Comparison of ENCODE assay signal across 20 cellular contexts in the genomic region with DNA sequence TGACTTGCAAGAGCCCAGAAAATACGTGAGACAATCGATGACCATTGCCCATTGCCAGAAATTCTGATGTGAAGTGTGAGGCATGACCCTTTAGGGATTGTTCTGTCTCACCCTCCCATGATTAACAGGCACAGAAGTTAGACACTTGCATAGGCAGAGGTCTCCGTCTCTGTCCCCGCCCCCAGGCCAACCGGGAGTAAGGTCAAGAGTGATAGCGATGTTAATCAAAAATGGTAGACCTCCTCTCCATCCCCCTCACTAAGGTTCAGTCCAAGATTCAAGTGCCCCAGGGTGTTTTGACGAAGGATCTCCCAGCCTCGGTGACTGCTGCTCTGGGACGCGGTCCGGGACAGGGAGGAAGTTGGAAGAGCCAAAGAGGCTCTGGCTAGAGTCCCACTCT. TPM values are rescaled to one million over a fixed set of nuclear protein-coding genes. Genes with fewer than 3 reads are reported as not detected.
A peak's percentile ranks its signal among the peaks of the same experiment; 100 is the strongest.
DNase-seq lines count a peak whose midpoint lies in the region; ATAC-seq, FAIRE-seq and TF ChIP-seq lines count a peak whose summit lies in the region.
"Had no signal": no experiment of that assay in that cellular context is flagged by ENCODE, and none has a peak within 500 bp of the region (broad histone marks: within the 10 kb centered on the region; RNA-seq: fewer than 3 reads in every experiment).

No MANE protein-coding gene starts in this region.

- H3K9ac ChIP-seq in HepG2 (ENCODE audit: insufficient read depth, low read depth, low read length): no peak overlapping the region

- no peaks in the 10 kb centered on the region for H3K79me2 ChIP-seq in HepG2 (ENCODE audit: insufficient read depth, low read length)

- TF ChIP-seq CTCF in Calu3 (IDR thresholded peaks at IDR 0.05; ENCODE audit: unreplicated experiment) (no peak), coronary artery (IDR thresholded peaks at IDR 0.05) (no peak), vagina (IDR thresholded peaks at IDR 0.05) (no peak), HepG2 (CRISPR knock-in tag; IDR thresholded peaks at IDR 0.05) (no peak)

- no peaks in the 10 kb centered on the region for H3K27me3 Mint-ChIP-seq in Calu3 (ENCODE audit: unreplicated experiment)

- DNase-seq in Calu3 (no peak), coronary artery (ENCODE audit: low spot score) (peak; percentile 40), islet precursor cell (peak; percentile 22), vagina (ENCODE audit: extremely low spot score in 2 of 2) (peak; percentile 47 to 55), HepG2 (ENCODE audit: low spot score) (no peak), OCI-M2 (lab: John Stamatoyannopoulos, UW; ENCODE audit: unreplicated experiment) (no peak)
- DNase-seq: ACHN; CD4-positive, alpha-beta memory T cell; DMS 273 treated with DMSO at 0.1 percent for 48 hours; DMS53; GOT3; H7; HFFc6; KG1 had no signal

- H2AFZ ChIP-seq in HepG2 (ENCODE audit: low read length): no peak overlapping the region

- H3K4me1 Mint-ChIP-seq in Calu3 (ENCODE audit: low read depth, unreplicated experiment): peaks cover 43% of the 10 kb centered on the region

- WGBS in HepG2 (ENCODE audit: low lambda C conversion rate): 53% methylated on average over 7 of the region's 11 CpGs

- peaks cover 6% of the 10 kb centered on the region for H3K36me3 Mint-ChIP-seq in Calu3 (ENCODE audit: insufficient read depth, unreplicated experiment)
- H3K36me3 Mint-ChIP-seq: CD4-positive, alpha-beta memory T cell had no signal

- H3K4me1 ChIP-seq in vagina: no peaks in the 10 kb centered on the region
- no peaks in the 10 kb centered on the region for H3K4me1 ChIP-seq in HepG2 (ENCODE audit: insufficient read depth, low read length)

- POLR2A ChIA-PET in HepG2 (lab: Yijun Ruan, JAX): no interaction called here

- ATAC-seq in HepG2 (no peak), HG03342 (IDR thresholded peaks at IDR 0.05; ENCODE audit: unreplicated experiment) (no peak)
- ATAC-seq: HCT116 had no signal

- H3K9me3 ChIP-seq in vagina: no peaks in the 10 kb centered on the region
- H3K9me3 ChIP-seq in HepG2 (ENCODE audit: low read length): peaks cover 7% of the 10 kb centered on the region

- no peak for FAIRE-seq in HepG2 (lab: Jason Lieb, UNC)
- FAIRE-seq: A204.1, G401.6, GM12891 had no signal

- TF ChIP-seq POLR2A in vagina (IDR thresholded peaks at IDR 0.05): no peak
- no peak for TF ChIP-seq POLR2A in HepG2 (IDR thresholded peaks at IDR 0.05; ENCODE audit: insufficient read depth in 1 of 2, low read depth in 2 of 2, low read length in 2 of 2)

- no peak overlapping the region for H3K4me2 ChIP-seq in HepG2 (ENCODE audit: low read depth, low read length)

- no TSS peak for BruUV-seq in Calu3 (replicated peaks; lab: Mats Ljungman, UMichigan)
- BruUV-seq in HepG2 (replicated peaks; lab: Mats Ljungman, UMichigan): no TSS peak

- in situ Hi-C loops in HepG2 (cut with HindIII; ENCODE audit: extremely low pct_ligation_motif_present, low pct_unique_long_range_greater_than_20kb): no loop called here

- H3K27me3 ChIP-seq in vagina (no peaks in the 10 kb centered on the region), HepG2 (ENCODE audit: control insufficient read depth in 1 of 2, insufficient read depth in 2 of 2, low read length in 2 of 2) (0 out of 5 replicates have a peak, but pooled peaks cover 0 to 1% of the 10 kb centered on the region in 2 experiments)

- CTCF ChIA-PET in Calu3 (lab: Charles Lee): no interaction called here
- CTCF ChIA-PET in HepG2 (lab: Yijun Ruan, JAX; ENCODE audit: low intra/inter-chr PET ratio, low total read pairs): no interaction called here

- TF ChIP-seq EP300 in HepG2 (IDR thresholded peaks at IDR 0.05; ENCODE audit: low read depth in 2 of 2, low read length in 2 of 2) (no peak), HepG2 (CRISPR knock-in tag; IDR thresholded peaks at IDR 0.05; ENCODE audit: borderline replicate concordance) (no peak)

- H3K4me3 Mint-ChIP-seq in Calu3 (ENCODE audit: low read depth, unreplicated experiment): peak overlapping the region; percentile 17
- H3K4me3 Mint-ChIP-seq: CD4-positive, alpha-beta memory T cell; HFFc6 had no signal

- no peaks in the 10 kb centered on the region for H3K9me3 Mint-ChIP-seq in Calu3 (ENCODE audit: low read depth, unreplicated experiment)

- TF ChIP-seq RAD21 in HepG2 (CRISPR knock-in tag; IDR thresholded peaks at IDR 0.05): no peak

- H3K27ac ChIP-seq in coronary artery (no peak overlapping the region), vagina (no peak overlapping the region), HepG2 (ENCODE audit: extremely low read length, insufficient read depth, low read length) (no peak overlapping the region)

- H3K27ac Mint-ChIP-seq in Calu3 (ENCODE audit: unreplicated experiment): peak overlapping the region; percentile 58
- H3K27ac Mint-ChIP-seq: CD4-positive, alpha-beta memory T cell; HFFc6 had no signal

- intact Hi-C loops in Calu3 (cut with micrococcal nuclease; ENCODE audit: unreplicated experiment): no loop called here
- intact Hi-C loops in vagina (cut with DNase I): no loop called here
- intact Hi-C loops in HepG2 (cut with micrococcal nuclease; ENCODE audit: unreplicated experiment): no loop called here

- no peaks in the 10 kb centered on the region for H4K20me1 ChIP-seq in HepG2 (ENCODE audit: insufficient read depth, low read length)

- H3K36me3 ChIP-seq in vagina (no peaks in the 10 kb centered on the region), HepG2 (replicated peaks in 1 of 2; ENCODE audit: control insufficient read depth in 1 of 2, insufficient read depth in 2 of 2, low read length in 2 of 2) (no peaks in the 10 kb centered on the region)

- H3K4me3 ChIP-seq in coronary artery (no peak overlapping the region), vagina (no peak overlapping the region), HepG2 (replicated peaks in 1 of 3; ENCODE audit: insufficient read depth in 1 of 3, low read depth in 2 of 3, low read length in 3 of 3) (no peak overlapping the region)

RNA-seq across cellular contexts. Expression of gene TRPV6, which starts 22.7 kb away (rescaled TPM):
- total RNA-seq in Calu3 (2022) (1.7 TPM in 2 replicates), vagina (7.9 TPM), HepG2 (2016; rRNA removed; fragmentation: Illumina TruSeq; extraction: Trizol) (not detected in 2 replicates)
- not detected in 2 replicates for total RNA-seq in HepG2 (2016; cell fraction: cytosol; rRNA removed; fragmentation: Illumina TruSeq; extraction: Trizol; ENCODE audit: low read depth)
- not detected in 2 replicates for total RNA-seq in HepG2 (2016; cell fraction: insoluble cytoplasmic fraction; rRNA removed; fragmentation: Illumina TruSeq; extraction: Trizol)
- total RNA-seq in HepG2 (2016; cell fraction: membrane; rRNA removed; fragmentation: Illumina TruSeq; extraction: Trizol): not detected in 2 replicates
- not detected in 2 replicates for total RNA-seq in HepG2 (2016; cell fraction: nucleus; rRNA removed; fragmentation: Illumina TruSeq; extraction: Trizol)
- not detected in 2 replicates for polyA plus RNA-seq in HepG2 (2011; rRNA removed)
- not detected in 2 replicates for polyA plus RNA-seq in HepG2 (2011; cell fraction: cytosol; rRNA removed)
- 0.05 TPM in 1 of 2 replicates, not detected in the other for polyA plus RNA-seq in HepG2 (2011; cell fraction: nucleus; rRNA removed)
- polyA plus RNA-seq in HepG2 (2012): not detected in 2 replicates
- polyA plus RNA-seq in HepG2 (2016; cell fraction: cytosol; fragmentation: Illumina TruSeq; extraction: Trizol; ENCODE audit: low read depth): not detected in 2 replicates
- polyA plus RNA-seq in HepG2 (2016; cell fraction: insoluble cytoplasmic fraction; fragmentation: Illumina TruSeq; extraction: Trizol; ENCODE audit: low read depth): not detected in 2 replicates
- not detected in 2 replicates for polyA plus RNA-seq in HepG2 (2016; cell fraction: membrane; fragmentation: Illumina TruSeq; extraction: Trizol; ENCODE audit: low read depth)
- polyA plus RNA-seq in HepG2 (2016; cell fraction: nucleus; fragmentation: Illumina TruSeq; extraction: Trizol; ENCODE audit: insufficient read depth, low read depth): not detected in 2 replicates
- not detected in 2 replicates for polyA minus RNA-seq in HepG2 (2011; rRNA and poly(A)+ RNA removed; ENCODE audit: low replicate concordance)
- not detected in 2 replicates for polyA minus RNA-seq in HepG2 (2011; cell fraction: cytosol; rRNA and poly(A)+ RNA removed)
- under 0.01 TPM in 1 of 2 replicates, not detected in the other for polyA minus RNA-seq in HepG2 (2011; cell fraction: nucleus; rRNA and poly(A)+ RNA removed)
- total RNA-seq: CD4-positive, alpha-beta memory T cell; HFFc6 had no signal
- polyA plus RNA-seq: BJ had no signal

RNA-seq across cellular contexts. Expression of gene TRPV5, which starts 25.3 kb away (rescaled TPM):
- total RNA-seq in Calu3 (2022) (not detected in 2 replicates), vagina (not detected), HepG2 (2016; rRNA removed; fragmentation: Illumina TruSeq; extraction: Trizol) (not detected in 2 replicates)
- total RNA-seq in HepG2 (2016; cell fraction: cytosol; rRNA removed; fragmentation: Illumina TruSeq; extraction: Trizol; ENCODE audit: low read depth): not detected in 2 replicates
- not detected in 2 replicates for total RNA-seq in HepG2 (2016; cell fraction: insoluble cytoplasmic fraction; rRNA removed; fragmentation: Illumina TruSeq; extraction: Trizol)
- not detected in 2 replicates for total RNA-seq in HepG2 (2016; cell fraction: membrane; rRNA removed; fragmentation: Illumina TruSeq; extraction: Trizol)
- total RNA-seq in HepG2 (2016; cell fraction: nucleus; rRNA removed; fragmentation: Illumina TruSeq; extraction: Trizol): not detected in 2 replicates
- polyA plus RNA-seq in HepG2 (2011; rRNA removed): not detected in 2 replicates
- polyA plus RNA-seq in HepG2 (2011; cell fraction: cytosol; rRNA removed): not detected in 2 replicates
- 0.03 and 0.05 TPM in 2 replicates for polyA plus RNA-seq in HepG2 (2011; cell fraction: nucleus; rRNA removed)
- not detected in 2 replicates for polyA plus RNA-seq in HepG2 (2012)
- polyA plus RNA-seq in HepG2 (2016; cell fraction: cytosol; fragmentation: Illumina TruSeq; extraction: Trizol; ENCODE audit: low read depth): not detected in 2 replicates
- not detected in 2 replicates for polyA plus RNA-seq in HepG2 (2016; cell fraction: insoluble cytoplasmic fraction; fragmentation: Illumina TruSeq; extraction: Trizol; ENCODE audit: low read depth)
- not detected in 2 replicates for polyA plus RNA-seq in HepG2 (2016; cell fraction: membrane; fragmentation: Illumina TruSeq; extraction: Trizol; ENCODE audit: low read depth)
- not detected in 2 replicates for polyA plus RNA-seq in HepG2 (2016; cell fraction: nucleus; fragmentation: Illumina TruSeq; extraction: Trizol; ENCODE audit: insufficient read depth, low read depth)
- not detected in 2 replicates for polyA minus RNA-seq in HepG2 (2011; rRNA and poly(A)+ RNA removed; ENCODE audit: low replicate concordance)
- polyA minus RNA-seq in HepG2 (2011; cell fraction: cytosol; rRNA and poly(A)+ RNA removed): not detected in 2 replicates
- polyA minus RNA-seq in HepG2 (2011; cell fraction: nucleus; rRNA and poly(A)+ RNA removed): not detected in 2 replicates
- total RNA-seq: CD4-positive, alpha-beta memory T cell; H7; HFFc6 had no signal
- polyA plus RNA-seq: BJ; CD4-positive, alpha-beta memory T cell had no signal

RNA-seq across cellular contexts. Expression of gene LLCFC1, which starts 31.0 kb away (rescaled TPM):
- total RNA-seq in Calu3 (2022) (not detected in 2 replicates), vagina (not detected), HepG2 (2016; rRNA removed; fragmentation: Illumina TruSeq; extraction: Trizol) (not detected in 2 replicates)
- not detected in 2 replicates for total RNA-seq in HepG2 (2016; cell fraction: cytosol; rRNA removed; fragmentation: Illumina TruSeq; extraction: Trizol; ENCODE audit: low read depth)
- total RNA-seq in HepG2 (2016; cell fraction: insoluble cytoplasmic fraction; rRNA removed; fragmentation: Illumina TruSeq; extraction: Trizol): not detected in 2 replicates
- not detected in 2 replicates for total RNA-seq in HepG2 (2016; cell fraction: membrane; rRNA removed; fragmentation: Illumina TruSeq; extraction: Trizol)
- total RNA-seq in HepG2 (2016; cell fraction: nucleus; rRNA removed; fragmentation: Illumina TruSeq; extraction: Trizol): not detected in 2 replicates
- polyA plus RNA-seq in HepG2 (2011; rRNA removed): not detected in 2 replicates
- polyA plus RNA-seq in HepG2 (2011; cell fraction: cytosol; rRNA removed): not detected in 2 replicates
- polyA plus RNA-seq in HepG2 (2011; cell fraction: nucleus; rRNA removed): not detected in 2 replicates
- not detected in 2 replicates for polyA plus RNA-seq in HepG2 (2012)
- polyA plus RNA-seq in HepG2 (2016; cell fraction: cytosol; fragmentation: Illumina TruSeq; extraction: Trizol; ENCODE audit: low read depth): not detected in 2 replicates
- polyA plus RNA-seq in HepG2 (2016; cell fraction: insoluble cytoplasmic fraction; fragmentation: Illumina TruSeq; extraction: Trizol; ENCODE audit: low read depth): not detected in 2 replicates
- not detected in 2 replicates for polyA plus RNA-seq in HepG2 (2016; cell fraction: membrane; fragmentation: Illumina TruSeq; extraction: Trizol; ENCODE audit: low read depth)
- polyA plus RNA-seq in HepG2 (2016; cell fraction: nucleus; fragmentation: Illumina TruSeq; extraction: Trizol; ENCODE audit: insufficient read depth, low read depth): not detected in 2 replicates
- polyA minus RNA-seq in HepG2 (2011; rRNA and poly(A)+ RNA removed; ENCODE audit: low replicate concordance): not detected in 2 replicates
- not detected in 2 replicates for polyA minus RNA-seq in HepG2 (2011; cell fraction: cytosol; rRNA and poly(A)+ RNA removed)
- not detected in 2 replicates for polyA minus RNA-seq in HepG2 (2011; cell fraction: nucleus; rRNA and poly(A)+ RNA removed)
- total RNA-seq: CD4-positive, alpha-beta memory T cell; H7; HFFc6 had no signal
- polyA plus RNA-seq: BJ; CD4-positive, alpha-beta memory T cell had no signal

RNA-seq across cellular contexts. Expression of gene EPHB6, which starts 53.4 kb away (rescaled TPM):
- total RNA-seq in Calu3 (2022) (3.0 and 3.1 TPM in 2 replicates), vagina (68.3 TPM), HepG2 (2016; rRNA removed; fragmentation: Illumina TruSeq; extraction: Trizol) (not detected in 2 replicates)
- total RNA-seq in HepG2 (2016; cell fraction: cytosol; rRNA removed; fragmentation: Illumina TruSeq; extraction: Trizol; ENCODE audit: low read depth): not detected in 2 replicates
- 0.11 TPM in 1 of 2 replicates, not detected in the other for total RNA-seq in HepG2 (2016; cell fraction: insoluble cytoplasmic fraction; rRNA removed; fragmentation: Illumina TruSeq; extraction: Trizol)
- total RNA-seq in HepG2 (2016; cell fraction: membrane; rRNA removed; fragmentation: Illumina TruSeq; extraction: Trizol): not detected in 2 replicates
- total RNA-seq in HepG2 (2016; cell fraction: nucleus; rRNA removed; fragmentation: Illumina TruSeq; extraction: Trizol): not detected in 2 replicates
- not detected in 2 replicates for polyA plus RNA-seq in HepG2 (2011; rRNA removed)
- polyA plus RNA-seq in HepG2 (2011; cell fraction: cytosol; rRNA removed): 0.01 TPM in 1 of 2 replicates, not detected in the other
- 0.14 TPM in 1 of 2 replicates, not detected in the other for polyA plus RNA-seq in HepG2 (2011; cell fraction: nucleus; rRNA removed)
- not detected in 2 replicates for polyA plus RNA-seq in HepG2 (2012)
- not detected in 2 replicates for polyA plus RNA-seq in HepG2 (2016; cell fraction: cytosol; fragmentation: Illumina TruSeq; extraction: Trizol; ENCODE audit: low read depth)
- not detected in 2 replicates for polyA plus RNA-seq in HepG2 (2016; cell fraction: insoluble cytoplasmic fraction; fragmentation: Illumina TruSeq; extraction: Trizol; ENCODE audit: low read depth)
- polyA plus RNA-seq in HepG2 (2016; cell fraction: membrane; fragmentation: Illumina TruSeq; extraction: Trizol; ENCODE audit: low read depth): not detected in 2 replicates
- not detected in 2 replicates for polyA plus RNA-seq in HepG2 (2016; cell fraction: nucleus; fragmentation: Illumina TruSeq; extraction: Trizol; ENCODE audit: insufficient read depth, low read depth)
- 0.06 and 0.40 TPM in 2 replicates for polyA minus RNA-seq in HepG2 (2011; rRNA and poly(A)+ RNA removed; ENCODE audit: low replicate concordance)
- polyA minus RNA-seq in HepG2 (2011; cell fraction: cytosol; rRNA and poly(A)+ RNA removed): not detected in 2 replicates
- polyA minus RNA-seq in HepG2 (2011; cell fraction: nucleus; rRNA and poly(A)+ RNA removed): not detected in 2 replicates

RNA-seq across cellular contexts. Expression of gene KEL, which starts 53.9 kb away (rescaled TPM):
- total RNA-seq in Calu3 (2022) (not detected in 2 replicates), vagina (2.2 TPM), HepG2 (2016; rRNA removed; fragmentation: Illumina TruSeq; extraction: Trizol) (not detected in 2 replicates)
- total RNA-seq in HepG2 (2016; cell fraction: cytosol; rRNA removed; fragmentation: Illumina TruSeq; extraction: Trizol; ENCODE audit: low read depth): not detected in 2 replicates
- total RNA-seq in HepG2 (2016; cell fraction: insoluble cytoplasmic fraction; rRNA removed; fragmentation: Illumina TruSeq; extraction: Trizol): 0.24 TPM in 1 of 2 replicates, not detected in the other
- total RNA-seq in HepG2 (2016; cell fraction: membrane; rRNA removed; fragmentation: Illumina TruSeq; extraction: Trizol): not detected in 2 replicates
- not detected in 2 replicates for total RNA-seq in HepG2 (2016; cell fraction: nucleus; rRNA removed; fragmentation: Illumina TruSeq; extraction: Trizol)
- 0.03 and 0.09 TPM in 2 replicates for polyA plus RNA-seq in HepG2 (2011; rRNA removed)
- 0.03 and 0.04 TPM in 2 replicates for polyA plus RNA-seq in HepG2 (2011; cell fraction: cytosol; rRNA removed)
- 0.47 and 0.51 TPM in 2 replicates for polyA plus RNA-seq in HepG2 (2011; cell fraction: nucleus; rRNA removed)
- 0.11 and 0.70 TPM in 2 replicates for polyA plus RNA-seq in HepG2 (2012)
- not detected in 2 replicates for polyA plus RNA-seq in HepG2 (2016; cell fraction: cytosol; fragmentation: Illumina TruSeq; extraction: Trizol; ENCODE audit: low read depth)
- 0.45 TPM in 1 of 2 replicates, not detected in the other for polyA plus RNA-seq in HepG2 (2016; cell fraction: insoluble cytoplasmic fraction; fragmentation: Illumina TruSeq; extraction: Trizol; ENCODE audit: low read depth)
- polyA plus RNA-seq in HepG2 (2016; cell fraction: membrane; fragmentation: Illumina TruSeq; extraction: Trizol; ENCODE audit: low read depth): not detected in 2 replicates
- polyA plus RNA-seq in HepG2 (2016; cell fraction: nucleus; fragmentation: Illumina TruSeq; extraction: Trizol; ENCODE audit: insufficient read depth, low read depth): not detected in 2 replicates
- 0.08 and 1.7 TPM in 2 replicates for polyA minus RNA-seq in HepG2 (2011; rRNA and poly(A)+ RNA removed; ENCODE audit: low replicate concordance)
- not detected in 2 replicates for polyA minus RNA-seq in HepG2 (2011; cell fraction: cytosol; rRNA and poly(A)+ RNA removed)
- 0.75 and 0.77 TPM in 2 replicates for polyA minus RNA-seq in HepG2 (2011; cell fraction: nucleus; rRNA and poly(A)+ RNA removed)
- total RNA-seq: HFFc6 had no signal
- polyA plus RNA-seq: CD4-positive, alpha-beta memory T cell had no signal

Comparison
In these comparisons a context has a peak if more than half of its experiments do, and no peak if none do; other contexts are left out.
1. DNase-seq: peak in coronary artery (single experiment), islet precursor cell (single experiment) and vagina (2 of 2); none in Calu3 (single experiment), HepG2 (single experiment) and OCI-M2 (single experiment).